ENCODE assay signal across 11 cellular contexts in genomic region chr12:104742551-104742961, GRCh38.
DNase-seq lines count a peak whose midpoint lies in the region; ATAC-seq and TF ChIP-seq lines count a peak whose summit lies in the region.
"Had no signal": no experiment of that assay in that cellular context is flagged by ENCODE, and none has a peak within 500 bp of the region (broad histone marks: within the 10 kb centered on the region; RNA-seq: fewer than 3 reads in every experiment).

No MANE protein-coding gene starts in this region.

- H3K27ac ChIP-seq in thyroid gland = peak overlapping the region; percentile 14 to 47 (median 31)

- no peak overlapping the region for H3K4me3 Mint-ChIP-seq in activated CD4-positive, alpha-beta T cell treated with anti-CD3 and anti-CD28 coated beads, Interleukin-2, amount 10 ng/mL, durations not matched to agents 24 days and 14 days
- no peak overlapping the region for H3K4me3 Mint-ChIP-seq in activated T-helper 1 cell treated with anti-CD3 and anti-CD28 coated beads, Interleukin-12 subunit alpha, Interleukin-12 subunit beta, Interleukin-2, Interleukin-4 antibody, amounts not matched to agents 30 ng/mL and 10 ng/mL and 1 ng/mL, durations not matched to agents 14 hours and 24 hours and 36 hours
- no peak overlapping the region for H3K4me3 Mint-ChIP-seq in activated T-cell treated with anti-CD3 and anti-CD28 coated beads, Interleukin-2, amount 50 U/mL, for 4 hours
- H3K4me3 Mint-ChIP-seq: naive thymus-derived CD8-positive, alpha-beta T cell had no signal

- H3K27me3 ChIP-seq in thyroid gland = no peaks in the 10 kb centered on the region
- H3K27me3 ChIP-seq: upper lobe of left lung had no signal

- TF ChIP-seq POLR2A in thyroid gland (IDR thresholded peaks at IDR 0.05) = no peak

- no peak for TF ChIP-seq CTCF in thyroid gland (IDR thresholded peaks at IDR 0.05)

- no peaks in the 10 kb centered on the region for H3K36me3 ChIP-seq in thyroid gland
- H3K36me3 ChIP-seq: upper lobe of left lung had no signal

- no peaks in the 10 kb centered on the region for H3K27me3 Mint-ChIP-seq in activated CD4-positive, alpha-beta T cell treated with anti-CD3 and anti-CD28 coated beads, Interleukin-2, amount 10 ng/mL, durations not matched to agents 24 days and 14 days
- no peaks in the 10 kb centered on the region for H3K27me3 Mint-ChIP-seq in activated T-helper 1 cell treated with anti-CD3 and anti-CD28 coated beads, Interleukin-12 subunit alpha, Interleukin-12 subunit beta, Interleukin-2, Interleukin-4 antibody, amounts not matched to agents 30 ng/mL and 10 ng/mL and 1 ng/mL, durations not matched to agents 14 hours and 24 hours and 36 hours (ENCODE audit: insufficient read depth)
- no peaks in the 10 kb centered on the region for H3K27me3 Mint-ChIP-seq in activated T-cell treated with anti-CD3 and anti-CD28 coated beads, Interleukin-2, amount 50 U/mL, for 4 hours (ENCODE audit: low read depth)
- H3K27me3 Mint-ChIP-seq: naive thymus-derived CD8-positive, alpha-beta T cell had no signal

- peak overlapping the region; percentile 58 for H3K27ac Mint-ChIP-seq in activated CD4-positive, alpha-beta T cell treated with anti-CD3 and anti-CD28 coated beads, Interleukin-2, amount 10 ng/mL, durations not matched to agents 24 days and 14 days
- H3K27ac Mint-ChIP-seq in activated T-helper 1 cell treated with anti-CD3 and anti-CD28 coated beads, Interleukin-12 subunit alpha, Interleukin-12 subunit beta, Interleukin-2, Interleukin-4 antibody, amounts not matched to agents 30 ng/mL and 10 ng/mL and 1 ng/mL, durations not matched to agents 14 hours and 24 hours and 36 hours = peak overlapping the region; percentile 66

- H3K9me3 ChIP-seq in thyroid gland = no peaks in the 10 kb centered on the region
- H3K9me3 ChIP-seq: upper lobe of left lung had no signal

- DNase-seq in activated CD4-positive, alpha-beta T cell treated with anti-CD3 and anti-CD28 coated beads, Interleukin-2, amount 10 ng/mL, durations not matched to agents 24 days and 14 days = no peak
- no peak for DNase-seq in activated CD4-positive, alpha-beta T cell treated with anti-CD3 and anti-CD28 coated beads for 4 hours
- no peak for DNase-seq in activated T-helper 1 cell treated with anti-CD3 and anti-CD28 coated beads, Interleukin-12 subunit alpha, Interleukin-12 subunit beta, Interleukin-2, Interleukin-4 antibody, amounts not matched to agents 30 ng/mL and 10 ng/mL and 1 ng/mL, durations not matched to agents 14 hours and 24 hours and 36 hours (ENCODE audit: low spot score)
- DNase-seq in inferior parietal cortex (ENCODE audit: extremely low spot score) = peak; percentile 43
- DNase-seq in thyroid gland = peak; percentile 69 to 70
- DNase-seq in effector CD8-positive, alpha-beta T cell (lab: John Stamatoyannopoulos, UW) = no peak
- no peak for DNase-seq in activated T-cell treated with anti-CD3 and anti-CD28 coated beads, Interleukin-2, amount 50 U/mL, for 4 hours
- DNase-seq in NCI-H2227 treated with DMSO at 0.1 percent for 48 hours (lab: John Stamatoyannopoulos, UW) = no peak
- DNase-seq: naive thymus-derived CD8-positive, alpha-beta T cell; NCI-H2171; upper lobe of left lung had no signal

- no peak overlapping the region for H3K4me3 ChIP-seq in thyroid gland (replicated peaks in 1 of 3)
- H3K4me3 ChIP-seq: upper lobe of left lung had no signal

- H3K4me1 Mint-ChIP-seq in activated CD4-positive, alpha-beta T cell treated with anti-CD3 and anti-CD28 coated beads, Interleukin-2, amount 10 ng/mL, durations not matched to agents 24 days and 14 days = peaks cover 70% of the 10 kb centered on the region
- peaks cover 76% of the 10 kb centered on the region for H3K4me1 Mint-ChIP-seq in activated T-helper 1 cell treated with anti-CD3 and anti-CD28 coated beads, Interleukin-12 subunit alpha, Interleukin-12 subunit beta, Interleukin-2, Interleukin-4 antibody, amounts not matched to agents 30 ng/mL and 10 ng/mL and 1 ng/mL, durations not matched to agents 14 hours and 24 hours and 36 hours (ENCODE audit: low read depth)
- H3K4me1 Mint-ChIP-seq in activated T-cell treated with anti-CD3 and anti-CD28 coated beads, Interleukin-2, amount 50 U/mL, for 4 hours (ENCODE audit: low read depth) = peaks cover 79% of the 10 kb centered on the region

- intact Hi-C loops in activated CD4-positive, alpha-beta T cell treated with anti-CD3 and anti-CD28 coated beads, Interleukin-2, amount 10 ng/mL, durations not matched to agents 24 days and 14 days (cut with micrococcal nuclease) = no loop called here
- intact Hi-C loops in activated T-helper 1 cell treated with anti-CD3 and anti-CD28 coated beads, Interleukin-12 subunit alpha, Interleukin-12 subunit beta, Interleukin-2, Interleukin-4 antibody, amounts not matched to agents 30 ng/mL and 10 ng/mL and 1 ng/mL, durations not matched to agents 14 hours and 24 hours and 36 hours (cut with micrococcal nuclease) = no loop called here
- intact Hi-C loops in thyroid gland (cut with DNase I) = no loop called here

- H3K4me1 ChIP-seq in thyroid gland = peaks cover 30 to 35% of the 10 kb centered on the region in 2 donors

- ATAC-seq in activated T-cell treated with anti-CD3 and anti-CD28 coated beads, Interleukin-2, amount 50 U/mL, for 4 hours = no peak
- ATAC-seq: naive thymus-derived CD8-positive, alpha-beta T cell had no signal

- WGBS in thyroid gland, 2 donors = 10 to 18% methylated on average over 6 to 10 of the region's 10 CpGs

- peaks cover 11% of the 10 kb centered on the region for H3K36me3 Mint-ChIP-seq in activated CD4-positive, alpha-beta T cell treated with anti-CD3 and anti-CD28 coated beads, Interleukin-2, amount 10 ng/mL, durations not matched to agents 24 days and 14 days (ENCODE audit: low read depth)
- peaks cover 19% of the 10 kb centered on the region for H3K36me3 Mint-ChIP-seq in activated T-helper 1 cell treated with anti-CD3 and anti-CD28 coated beads, Interleukin-12 subunit alpha, Interleukin-12 subunit beta, Interleukin-2, Interleukin-4 antibody, amounts not matched to agents 30 ng/mL and 10 ng/mL and 1 ng/mL, durations not matched to agents 14 hours and 24 hours and 36 hours (ENCODE audit: low read depth)
- H3K36me3 Mint-ChIP-seq in activated T-cell treated with anti-CD3 and anti-CD28 coated beads, Interleukin-2, amount 50 U/mL, for 4 hours (ENCODE audit: insufficient read depth) = peaks cover 9% of the 10 kb centered on the region

- no peaks in the 10 kb centered on the region for H3K9me3 Mint-ChIP-seq in activated CD4-positive, alpha-beta T cell treated with anti-CD3 and anti-CD28 coated beads, Interleukin-2, amount 10 ng/mL, durations not matched to agents 24 days and 14 days
- no peaks in the 10 kb centered on the region for H3K9me3 Mint-ChIP-seq in activated T-helper 1 cell treated with anti-CD3 and anti-CD28 coated beads, Interleukin-12 subunit alpha, Interleukin-12 subunit beta, Interleukin-2, Interleukin-4 antibody, amounts not matched to agents 30 ng/mL and 10 ng/mL and 1 ng/mL, durations not matched to agents 14 hours and 24 hours and 36 hours
- H3K9me3 Mint-ChIP-seq in activated T-cell treated with anti-CD3 and anti-CD28 coated beads, Interleukin-2, amount 50 U/mL, for 4 hours = peaks cover 3% of the 10 kb centered on the region

Comparison
In these comparisons a context has a peak if more than half of its experiments do, and no peak if none do; other contexts are left out.
1. DNase-seq: peak in inferior parietal cortex (single experiment) and thyroid gland (2 of 2); none in activated CD4-positive, alpha-beta T cell treated with anti-CD3 and anti-CD28 coated beads, Interleukin-2, amount 10 ng/mL, durations not matched to agents 24 days and 14 days (single experiment), activated CD4-positive, alpha-beta T cell treated with anti-CD3 and anti-CD28 coated beads for 4 hours (0 of 2), activated T-helper 1 cell treated with anti-CD3 and anti-CD28 coated beads, Interleukin-12 subunit alpha, Interleukin-12 subunit beta, Interleukin-2, Interleukin-4 antibody, amounts not matched to agents 30 ng/mL and 10 ng/mL and 1 ng/mL, durations not matched to agents 14 hours and 24 hours and 36 hours (single experiment), effector CD8-positive, alpha-beta T cell (single experiment), activated T-cell treated with anti-CD3 and anti-CD28 coated beads, Interleukin-2, amount 50 U/mL, for 4 hours (single experiment) and NCI-H2227 treated with DMSO at 0.1 percent for 48 hours (single experiment).